In the genomic region with DNA sequence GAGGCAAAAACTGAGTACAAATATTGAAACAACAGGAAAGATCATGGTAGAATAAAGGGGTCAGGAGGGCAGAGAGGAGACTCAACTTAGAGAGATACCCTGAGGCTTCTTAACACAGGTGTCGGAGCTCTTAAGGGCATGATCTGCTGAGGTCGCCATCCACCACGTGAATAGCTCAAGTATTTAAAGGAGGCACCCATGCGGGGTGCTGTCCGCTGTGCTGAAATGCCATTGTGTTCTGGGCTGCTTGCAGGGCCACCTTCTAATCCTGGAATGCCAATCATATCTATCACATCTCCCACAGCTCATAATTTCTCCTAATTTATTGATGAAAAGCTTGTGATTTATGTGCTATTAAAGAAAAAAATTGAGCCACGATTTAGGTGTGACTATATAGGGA, we compare ENCODE assay signal across 11 cellular contexts.
A peak's percentile ranks its signal among the peaks of the same experiment; 100 is the strongest.
DNase-seq lines count a peak whose midpoint lies in the region; ATAC-seq and TF ChIP-seq lines count a peak whose summit lies in the region.
"Had no signal": no experiment of that assay in that cellular context is flagged by ENCODE, and none has a peak within 500 bp of the region (broad histone marks: within the 10 kb centered on the region; RNA-seq: fewer than 3 reads in every experiment).

No MANE protein-coding gene starts in this region.

- TF ChIP-seq CTCF in MM.1S (IDR thresholded peaks at IDR 0.05; ENCODE audit: low read length) (no peak), cardiac fibroblast (IDR thresholded peaks at IDR 0.05; ENCODE audit: low read depth, low read length) (no peak), neural crest cell (conservative IDR thresholded peaks at IDR 0.05) (no peak)

- intact Hi-C loops in posterior vena cava (cut with DNase I), result no loop called here

- no peaks in the 10 kb centered on the region for H3K4me1 ChIP-seq in MM.1S (ENCODE audit: low read length)
- H3K4me1 ChIP-seq: BLaER1 had no signal

- H3K36me3 ChIP-seq in MM.1S (replicated peaks; ENCODE audit: insufficient read depth, low read length), result no peaks in the 10 kb centered on the region
- H3K36me3 ChIP-seq: BLaER1 had no signal

- peaks cover 2% of the 10 kb centered on the region for H3K9me3 Mint-ChIP-seq in activated CD4-positive, alpha-beta T cell treated with anti-CD3 and anti-CD28 coated beads, Interleukin-2, amount 10 ng/mL, durations not matched to agents 7 days and 5 days
- H3K9me3 Mint-ChIP-seq in neural crest cell, result no peaks in the 10 kb centered on the region
- H3K9me3 Mint-ChIP-seq: nephron had no signal

- H3K9me3 ChIP-seq in MM.1S (replicated peaks; ENCODE audit: insufficient read depth, low read length), result no peaks in the 10 kb centered on the region
- H3K9me3 ChIP-seq: BLaER1 had no signal

- H3K9ac ChIP-seq in MM.1S (ENCODE audit: low read length), result no peak overlapping the region
- H3K9ac ChIP-seq: BLaER1 had no signal

- ATAC-seq in HG03045 (IDR thresholded peaks at IDR 0.05; ENCODE audit: unreplicated experiment), result no peak

- H2AFZ ChIP-seq in MM.1S (ENCODE audit: low read length), result no peak overlapping the region
- H2AFZ ChIP-seq: PC-9 had no signal

- no peak overlapping the region for H3K27ac ChIP-seq in MM.1S (ENCODE audit: low read length)
- H3K27ac ChIP-seq: BLaER1, PC-9 had no signal

- H4K20me1 ChIP-seq in MM.1S (ENCODE audit: insufficient read depth, low read length), result no peaks in the 10 kb centered on the region
- H4K20me1 ChIP-seq: BLaER1 had no signal

- H3K4me3 ChIP-seq in MM.1S (ENCODE audit: low read length) (no peak overlapping the region), cardiac fibroblast (replicated peaks in 1 of 2; ENCODE audit: low read depth in 2 of 2, low read length in 2 of 2) (no peak overlapping the region)
- H3K4me3 ChIP-seq: BLaER1, PC-9 had no signal

- H3F3A ChIP-seq in MM.1S (ENCODE audit: insufficient read depth, low read length), result no peaks in the 10 kb centered on the region

- DNase-seq in activated CD4-positive, alpha-beta T cell treated with anti-CD3 and anti-CD28 coated beads, Interleukin-2, amount 10 ng/mL, durations not matched to agents 7 days and 5 days, result peak; percentile 30
- DNase-seq in activated CD4-positive, alpha-beta T cell treated with anti-CD3 and anti-CD28 coated beads, Interleukin-2, amount 50 U/mL, for 1 hour, result no peak
- DNase-seq in MM.1S (peak; percentile 43), cardiac fibroblast (ENCODE audit: low read depth in 2 of 2) (peak; percentile 5 to 13), neural crest cell (ENCODE audit: low read depth, low spot score) (peak; percentile 32), posterior vena cava (ENCODE audit: low spot score) (no peak), COR-L47 (lab: John Stamatoyannopoulos, UW) (no peak)

- H3K4me2 ChIP-seq in MM.1S (ENCODE audit: low read depth, low read length), result no peak overlapping the region
- H3K4me2 ChIP-seq: BLaER1, PC-9 had no signal

- H3K4me3 Mint-ChIP-seq in activated CD4-positive, alpha-beta T cell treated with anti-CD3 and anti-CD28 coated beads, Interleukin-2, amount 10 ng/mL, durations not matched to agents 7 days and 5 days, result no peak overlapping the region
- H3K4me3 Mint-ChIP-seq in neural crest cell, result no peak overlapping the region
- H3K4me3 Mint-ChIP-seq: nephron had no signal

- no peaks in the 10 kb centered on the region for H3K79me2 ChIP-seq in MM.1S (ENCODE audit: low read length)

- CTCF ChIA-PET in activated CD4-positive, alpha-beta T cell treated with anti-CD3 and anti-CD28 coated beads, Interleukin-2, amount 10 ng/mL, durations not matched to agents 7 days and 5 days (lab: Charles Lee), result interaction anchor here (0.8 kb wide), 1 partner anchor 11 kb away, joined by 3 read pairs; no protein-coding TSS in a partner anchor

- H3K27ac Mint-ChIP-seq in activated CD4-positive, alpha-beta T cell treated with anti-CD3 and anti-CD28 coated beads, Interleukin-2, amount 10 ng/mL, durations not matched to agents 7 days and 5 days, result no peak overlapping the region
- H3K27ac Mint-ChIP-seq in neural crest cell (ENCODE audit: unreplicated experiment), result no peak overlapping the region
- H3K27ac Mint-ChIP-seq: nephron had no signal

- H3K27me3 ChIP-seq in MM.1S (replicated peaks; ENCODE audit: insufficient read depth, low read length), result peaks cover 64% of the 10 kb centered on the region
- H3K27me3 ChIP-seq: BLaER1 had no signal

- H3K9me2 ChIP-seq in MM.1S (replicated peaks; ENCODE audit: insufficient read depth, low read length), result no peaks in the 10 kb centered on the region

- H3K4me1 Mint-ChIP-seq in activated CD4-positive, alpha-beta T cell treated with anti-CD3 and anti-CD28 coated beads, Interleukin-2, amount 10 ng/mL, durations not matched to agents 7 days and 5 days, result no peaks in the 10 kb centered on the region
- H3K4me1 Mint-ChIP-seq in neural crest cell, result no peaks in the 10 kb centered on the region
- H3K4me1 Mint-ChIP-seq: nephron had no signal

- H3K27me3 Mint-ChIP-seq in activated CD4-positive, alpha-beta T cell treated with anti-CD3 and anti-CD28 coated beads, Interleukin-2, amount 10 ng/mL, durations not matched to agents 7 days and 5 days, result peaks cover 19% of the 10 kb centered on the region
- peaks cover 88% of the 10 kb centered on the region for H3K27me3 Mint-ChIP-seq in neural crest cell (ENCODE audit: low read depth)

- no peaks in the 10 kb centered on the region for H3K36me3 Mint-ChIP-seq in activated CD4-positive, alpha-beta T cell treated with anti-CD3 and anti-CD28 coated beads, Interleukin-2, amount 10 ng/mL, durations not matched to agents 7 days and 5 days (ENCODE audit: low read depth)
- no peaks in the 10 kb centered on the region for H3K36me3 Mint-ChIP-seq in neural crest cell (ENCODE audit: low read depth)

- POLR2A ChIA-PET in activated CD4-positive, alpha-beta T cell treated with anti-CD3 and anti-CD28 coated beads, Interleukin-2, amount 10 ng/mL, durations not matched to agents 7 days and 5 days (lab: Charles Lee), result no interaction called here

Comparison
In these comparisons a context has a peak if more than half of its experiments do, and no peak if none do; other contexts are left out.
1. DNase-seq: peak in activated CD4-positive, alpha-beta T cell treated with anti-CD3 and anti-CD28 coated beads, Interleukin-2, amount 10 ng/mL, durations not matched to agents 7 days and 5 days (single experiment), MM.1S (single experiment), cardiac fibroblast (2 of 2) and neural crest cell (single experiment); none in activated CD4-positive, alpha-beta T cell treated with anti-CD3 and anti-CD28 coated beads, Interleukin-2, amount 50 U/mL, for 1 hour (single experiment), posterior vena cava (single experiment) and COR-L47 (single experiment).